25 cellular contexts compared by ENCODE assay signal in the genomic region with DNA sequence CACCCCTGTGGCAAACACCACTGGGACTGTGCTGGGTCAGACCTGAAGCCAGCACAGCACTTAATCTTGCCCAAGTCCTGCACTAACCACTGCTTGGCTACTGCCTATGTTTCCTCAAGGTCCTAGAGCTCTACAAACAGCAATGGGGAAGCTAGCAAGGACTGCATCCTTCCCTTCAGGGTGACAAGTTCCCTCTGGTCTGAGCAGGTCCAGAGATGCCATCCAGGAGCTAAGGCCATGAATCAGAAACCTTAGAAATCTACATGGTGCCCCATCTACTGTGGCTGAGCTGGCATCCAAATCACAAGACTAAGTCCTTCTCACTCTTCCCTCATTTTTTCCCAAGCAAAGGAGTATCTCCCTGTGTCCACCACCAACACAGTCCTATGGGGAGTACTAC.
"Had no signal": no experiment of that assay in that cellular context is flagged by ENCODE, and none has a peak within 500 bp of the region (broad histone marks: within the 10 kb centered on the region; RNA-seq: fewer than 3 reads in every experiment).

No MANE protein-coding gene starts in this region.

- DNase-seq: heart left ventricle; hypothalamus; immature natural killer cell; kidney; left colon; left lung; lower lobe of right lung; midbrain; mucosa of descending colon; naive thymus-derived CD4-positive, alpha-beta T cell; pancreas; retina; right cardiac atrium; stimulated activated CD4-positive, alpha-beta T cell treated with anti-CD3 and anti-CD28 coated beads, Interleukin-4, amount 100 ng/mL, for 24 hours; stimulated activated naive B cell treated with anti-CD40 and anti-IgM and Interleukin-4, amounts not matched to agents 10 μg/mL and 1 μg/mL and 100 μg/mL, for 72 hours; substantia nigra; transverse colon; upper lobe of left lung had no signal

- H3K9me3 ChIP-seq: left lung, lower lobe of right lung, mucosa of descending colon, pancreas, prostate gland, transverse colon, upper lobe of left lung, vagina had no signal

- H3K27ac Mint-ChIP-seq: immature natural killer cell; naive thymus-derived CD4-positive, alpha-beta T cell; natural killer cell treated with Interleukin-12 subunit alpha and Interleukin-12 subunit beta and Interleukin-15 and Interleukin-18, amount 100 ng/mL, for 72 hours; stimulated activated naive B cell treated with anti-CD40 and anti-IgM and Interleukin-4, amounts not matched to agents 10 μg/mL and 1 μg/mL and 100 μg/mL, for 72 hours; stimulated activated naive CD8-positive, alpha-beta T cell treated with anti-CD3 and anti-CD28 coated beads, Interleukin-15, Interleukin-2, amounts not matched to agents 100 ng/mL and 50 ng/mL, for 24 hours had no signal

- H3K27ac ChIP-seq: heart left ventricle, left lung, lower lobe of right lung, pancreas, prostate gland, skin epidermis, transverse colon, upper lobe of left lung, vagina had no signal

- H3K4me3 Mint-ChIP-seq: immature natural killer cell; naive thymus-derived CD4-positive, alpha-beta T cell; natural killer cell treated with Interleukin-12 subunit alpha and Interleukin-12 subunit beta and Interleukin-15 and Interleukin-18, amount 100 ng/mL, for 72 hours; stimulated activated naive B cell treated with anti-CD40 and anti-IgM and Interleukin-4, amounts not matched to agents 10 μg/mL and 1 μg/mL and 100 μg/mL, for 72 hours; stimulated activated naive CD8-positive, alpha-beta T cell treated with anti-CD3 and anti-CD28 coated beads, Interleukin-15, Interleukin-2, amounts not matched to agents 100 ng/mL and 50 ng/mL, for 24 hours had no signal

- H3K27me3 Mint-ChIP-seq: natural killer cell treated with Interleukin-12 subunit alpha and Interleukin-12 subunit beta and Interleukin-15 and Interleukin-18, amount 100 ng/mL, for 72 hours had no signal

- H3K4me1 Mint-ChIP-seq: immature natural killer cell had no signal

- H3K36me3 ChIP-seq: heart left ventricle, left lung, lower lobe of right lung, pancreas, prostate gland, transverse colon, upper lobe of left lung, vagina had no signal

- FAIRE-seq: islet of Langerhans, kidney, pancreas had no signal

- H3K4me1 ChIP-seq: heart left ventricle, left lung, lower lobe of right lung, pancreas, prostate gland, transverse colon, upper lobe of left lung, vagina had no signal

- H3K4me3 ChIP-seq: heart left ventricle, left lung, lower lobe of right lung, mucosa of descending colon, pancreas, prostate gland, skin epidermis, transverse colon, upper lobe of left lung, vagina had no signal

- H3K36me3 Mint-ChIP-seq: immature natural killer cell; naive thymus-derived CD4-positive, alpha-beta T cell; natural killer cell treated with Interleukin-12 subunit alpha and Interleukin-12 subunit beta and Interleukin-15 and Interleukin-18, amount 100 ng/mL, for 72 hours; stimulated activated naive B cell treated with anti-CD40 and anti-IgM and Interleukin-4, amounts not matched to agents 10 μg/mL and 1 μg/mL and 100 μg/mL, for 72 hours had no signal

- ATAC-seq: heart left ventricle, left colon, left lung, lower lobe of right lung, mucosa of descending colon, pancreas, right cardiac atrium, sciatic nerve had no signal

- H3K27me3 ChIP-seq: heart left ventricle, left lung, pancreas, transverse colon, upper lobe of left lung, vagina had no signal
